In the genomic region with DNA sequence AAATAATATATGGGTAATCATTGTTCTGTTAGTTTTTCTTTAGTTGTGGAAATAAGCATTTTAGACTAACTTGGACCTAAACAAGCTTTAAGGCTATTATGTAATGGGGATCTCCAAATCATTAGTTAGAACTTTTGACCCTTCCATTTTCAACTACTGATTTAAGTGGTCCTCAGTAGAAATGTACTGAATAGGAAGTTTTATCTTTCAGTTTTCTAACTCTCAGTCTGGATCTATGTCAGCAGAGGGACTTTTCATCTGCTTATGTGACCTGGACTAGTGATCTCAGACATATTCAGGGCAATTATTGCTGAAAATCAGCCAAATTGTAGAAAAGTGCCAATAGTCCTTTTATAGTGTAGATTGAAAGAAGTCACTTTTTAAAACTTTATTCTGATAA, we compare ENCODE assay signal across 10 cellular contexts. TPM values are rescaled to one million over a fixed set of nuclear protein-coding genes. Genes with fewer than 3 reads are reported as not detected.
DNase-seq lines count a peak whose midpoint lies in the region; ATAC-seq and TF ChIP-seq lines count a peak whose summit lies in the region.
"Had no signal": no experiment of that assay in that cellular context is flagged by ENCODE, and none has a peak within 500 bp of the region (broad histone marks: within the 10 kb centered on the region; RNA-seq: fewer than 3 reads in every experiment).

No MANE protein-coding gene starts in this region.

- H3K36me3 Mint-ChIP-seq in activated CD8-positive, alpha-beta T cell treated with anti-CD3 and anti-CD28 coated beads for 36 hours (ENCODE audit: low read depth): peaks cover 44% of the 10 kb centered on the region
- peaks cover 56% of the 10 kb centered on the region for H3K36me3 Mint-ChIP-seq in activated CD8-positive, alpha-beta T cell treated with anti-CD3 and anti-CD28 coated beads, Interleukin-2, amount 10 ng/mL, durations not matched to agents 7 days and 5 days (ENCODE audit: low read depth)
- H3K36me3 Mint-ChIP-seq in stimulated activated naive B cell treated with anti-CD40 and anti-IgM and Interleukin-4, amounts not matched to agents 10 μg/mL and 1 μg/mL and 100 μg/mL, for 72 hours: peaks cover 32 to 48% of the 10 kb centered on the region in 2 donors
- peaks cover 32% of the 10 kb centered on the region for H3K36me3 Mint-ChIP-seq in activated naive CD4-positive, alpha-beta T cell treated with anti-CD3 and anti-CD28 coated beads for 36 hours (ENCODE audit: low read depth)

- H3K27ac ChIP-seq in vagina: no peak overlapping the region

- no peak overlapping the region for H3K4me3 ChIP-seq in vagina

- peaks cover 11% of the 10 kb centered on the region for H3K4me1 Mint-ChIP-seq in activated CD8-positive, alpha-beta T cell treated with anti-CD3 and anti-CD28 coated beads for 36 hours (ENCODE audit: low read depth)
- H3K4me1 Mint-ChIP-seq in activated CD8-positive, alpha-beta T cell treated with anti-CD3 and anti-CD28 coated beads, Interleukin-2, amount 10 ng/mL, durations not matched to agents 7 days and 5 days (ENCODE audit: low read depth): peaks cover 1% of the 10 kb centered on the region
- peaks cover 5 to 8% of the 10 kb centered on the region in 2 donors for H3K4me1 Mint-ChIP-seq in stimulated activated naive B cell treated with anti-CD40 and anti-IgM and Interleukin-4, amounts not matched to agents 10 μg/mL and 1 μg/mL and 100 μg/mL, for 72 hours
- H3K4me1 Mint-ChIP-seq in activated naive CD4-positive, alpha-beta T cell treated with anti-CD3 and anti-CD28 coated beads for 36 hours (ENCODE audit: low read depth): peaks cover 13% of the 10 kb centered on the region

- no peaks in the 10 kb centered on the region for H3K27me3 ChIP-seq in vagina

- CTCF ChIA-PET in activated CD8-positive, alpha-beta T cell treated with anti-CD3 and anti-CD28 coated beads for 36 hours (lab: Charles Lee): interaction anchor here (1.1 kb wide), 1 partner anchor 8 kb away, joined by 3 read pairs; no protein-coding TSS in a partner anchor
- CTCF ChIA-PET in activated CD8-positive, alpha-beta T cell treated with anti-CD3 and anti-CD28 coated beads, Interleukin-2, amount 10 ng/mL, durations not matched to agents 7 days and 5 days (lab: Charles Lee): interaction anchor here (1.3 kb wide), 1 partner anchor 20 kb away, joined by 3 read pairs; no protein-coding TSS in a partner anchor
- CTCF ChIA-PET in activated naive CD4-positive, alpha-beta T cell treated with anti-CD3 and anti-CD28 coated beads for 36 hours (lab: Charles Lee): interaction anchor here (1.6 to 1.7 kb wide), 2 partner anchors 381 to 383 kb away, joined by 3 read pairs; no protein-coding TSS in a partner anchor

- no peak for TF ChIP-seq POLR2A in vagina (IDR thresholded peaks at IDR 0.05)

- intact Hi-C loops in activated CD8-positive, alpha-beta T cell treated with anti-CD3 and anti-CD28 coated beads for 36 hours (cut with micrococcal nuclease): no loop called here
- intact Hi-C loops in vagina (cut with DNase I): no loop called here
- intact Hi-C loops in activated naive CD4-positive, alpha-beta T cell treated with anti-CD3 and anti-CD28 coated beads for 36 hours (cut with micrococcal nuclease): no loop called here

- no peaks in the 10 kb centered on the region for H3K9me3 ChIP-seq in vagina

- peaks cover 10% of the 10 kb centered on the region for H3K4me1 ChIP-seq in vagina

- no peak for TF ChIP-seq CTCF in activated CD8-positive, alpha-beta T cell treated with anti-CD3 and anti-CD28 coated beads for 36 hours (IDR thresholded peaks at IDR 0.05)
- TF ChIP-seq CTCF in vagina (IDR thresholded peaks at IDR 0.05): no peak

- peak; percentile 45 for ATAC-seq in activated CD8-positive, alpha-beta T cell treated with anti-CD3 and anti-CD28 coated beads for 36 hours
- no peak for ATAC-seq in activated CD8-positive, alpha-beta T cell treated with anti-CD3 and anti-CD28 coated beads, Interleukin-2, amount 10 ng/mL, durations not matched to agents 7 days and 5 days
- ATAC-seq in GM21723 (IDR thresholded peaks at IDR 0.05; ENCODE audit: unreplicated experiment): peak; percentile 68
- peak; percentile 79 for ATAC-seq in HG03196 (IDR thresholded peaks at IDR 0.05; ENCODE audit: unreplicated experiment)
- ATAC-seq in stimulated activated naive B cell treated with anti-CD40 and anti-IgM and Interleukin-4, amounts not matched to agents 10 μg/mL and 1 μg/mL and 100 μg/mL, for 72 hours (replicated peaks): peak; percentile 49 to 75

- POLR2A ChIA-PET in activated CD8-positive, alpha-beta T cell treated with anti-CD3 and anti-CD28 coated beads for 36 hours (lab: Charles Lee): interaction anchor here (1.2 kb wide), 1 partner anchor 37 kb away, joined by 4 read pairs; no protein-coding TSS in a partner anchor
- POLR2A ChIA-PET in activated CD8-positive, alpha-beta T cell treated with anti-CD3 and anti-CD28 coated beads, Interleukin-2, amount 10 ng/mL, durations not matched to agents 7 days and 5 days (lab: Charles Lee): no interaction called here

- no peak overlapping the region for H3K4me3 Mint-ChIP-seq in activated CD8-positive, alpha-beta T cell treated with anti-CD3 and anti-CD28 coated beads for 36 hours
- H3K4me3 Mint-ChIP-seq in activated CD8-positive, alpha-beta T cell treated with anti-CD3 and anti-CD28 coated beads, Interleukin-2, amount 10 ng/mL, durations not matched to agents 7 days and 5 days: no peak overlapping the region
- no peak overlapping the region for H3K4me3 Mint-ChIP-seq in stimulated activated naive B cell treated with anti-CD40 and anti-IgM and Interleukin-4, amounts not matched to agents 10 μg/mL and 1 μg/mL and 100 μg/mL, for 72 hours
- no peak overlapping the region for H3K4me3 Mint-ChIP-seq in activated naive CD4-positive, alpha-beta T cell treated with anti-CD3 and anti-CD28 coated beads for 36 hours
- H3K4me3 Mint-ChIP-seq: activated T-helper 1 cell treated with anti-CD3 and anti-CD28 coated beads, Interleukin-12 subunit alpha, Interleukin-12 subunit beta, Interleukin-2, Interleukin-4 antibody, amounts not matched to agents 30 ng/mL and 10 ng/mL and 1 ng/mL, durations not matched to agents 14 hours and 24 hours and 36 hours had no signal

- no peak for DNase-seq in activated CD8-positive, alpha-beta T cell treated with anti-CD3 and anti-CD28 coated beads for 36 hours
- DNase-seq in activated CD8-positive, alpha-beta T cell treated with anti-CD3 and anti-CD28 coated beads, Interleukin-2, amount 10 ng/mL, durations not matched to agents 7 days and 5 days: no peak
- no peak for DNase-seq in stimulated activated naive B cell treated with anti-CD40 and anti-IgM and Interleukin-4, amounts not matched to agents 10 μg/mL and 1 μg/mL and 100 μg/mL, for 72 hours
- no peak for DNase-seq in vagina (ENCODE audit: extremely low spot score in 2 of 2)
- no peak for DNase-seq in activated naive CD4-positive, alpha-beta T cell treated with anti-CD3 and anti-CD28 coated beads for 36 hours
- DNase-seq in NCI-H2227 (lab: John Stamatoyannopoulos, UW; ENCODE audit: unreplicated experiment): no peak
- DNase-seq: cerebellar nuclear complex had no signal

- no peaks in the 10 kb centered on the region for H3K27me3 Mint-ChIP-seq in activated CD8-positive, alpha-beta T cell treated with anti-CD3 and anti-CD28 coated beads for 36 hours
- H3K27me3 Mint-ChIP-seq in activated CD8-positive, alpha-beta T cell treated with anti-CD3 and anti-CD28 coated beads, Interleukin-2, amount 10 ng/mL, durations not matched to agents 7 days and 5 days (ENCODE audit: low read depth): no peaks in the 10 kb centered on the region
- no peaks in the 10 kb centered on the region for H3K27me3 Mint-ChIP-seq in stimulated activated naive B cell treated with anti-CD40 and anti-IgM and Interleukin-4, amounts not matched to agents 10 μg/mL and 1 μg/mL and 100 μg/mL, for 72 hours
- H3K27me3 Mint-ChIP-seq in activated naive CD4-positive, alpha-beta T cell treated with anti-CD3 and anti-CD28 coated beads for 36 hours (ENCODE audit: low read depth): no peaks in the 10 kb centered on the region

- peaks cover 0 to 47% of the 10 kb centered on the region in 2 donors for H3K36me3 ChIP-seq in vagina

- peak overlapping the region; percentile 26 for H3K27ac Mint-ChIP-seq in activated CD8-positive, alpha-beta T cell treated with anti-CD3 and anti-CD28 coated beads for 36 hours
- no peak overlapping the region for H3K27ac Mint-ChIP-seq in activated CD8-positive, alpha-beta T cell treated with anti-CD3 and anti-CD28 coated beads, Interleukin-2, amount 10 ng/mL, durations not matched to agents 7 days and 5 days
- no peak overlapping the region for H3K27ac Mint-ChIP-seq in stimulated activated naive B cell treated with anti-CD40 and anti-IgM and Interleukin-4, amounts not matched to agents 10 μg/mL and 1 μg/mL and 100 μg/mL, for 72 hours
- no peak overlapping the region for H3K27ac Mint-ChIP-seq in activated naive CD4-positive, alpha-beta T cell treated with anti-CD3 and anti-CD28 coated beads for 36 hours
- H3K27ac Mint-ChIP-seq: activated T-helper 1 cell treated with anti-CD3 and anti-CD28 coated beads, Interleukin-12 subunit alpha, Interleukin-12 subunit beta, Interleukin-2, Interleukin-4 antibody, amounts not matched to agents 30 ng/mL and 10 ng/mL and 1 ng/mL, durations not matched to agents 14 hours and 24 hours and 36 hours had no signal

- no peaks in the 10 kb centered on the region for H3K9me3 Mint-ChIP-seq in activated CD8-positive, alpha-beta T cell treated with anti-CD3 and anti-CD28 coated beads for 36 hours
- H3K9me3 Mint-ChIP-seq in activated CD8-positive, alpha-beta T cell treated with anti-CD3 and anti-CD28 coated beads, Interleukin-2, amount 10 ng/mL, durations not matched to agents 7 days and 5 days (ENCODE audit: insufficient read depth): no peaks in the 10 kb centered on the region
- no peaks in the 10 kb centered on the region for H3K9me3 Mint-ChIP-seq in stimulated activated naive B cell treated with anti-CD40 and anti-IgM and Interleukin-4, amounts not matched to agents 10 μg/mL and 1 μg/mL and 100 μg/mL, for 72 hours
- H3K9me3 Mint-ChIP-seq in activated naive CD4-positive, alpha-beta T cell treated with anti-CD3 and anti-CD28 coated beads for 36 hours: no peaks in the 10 kb centered on the region
- H3K9me3 Mint-ChIP-seq: activated T-helper 1 cell treated with anti-CD3 and anti-CD28 coated beads, Interleukin-12 subunit alpha, Interleukin-12 subunit beta, Interleukin-2, Interleukin-4 antibody, amounts not matched to agents 30 ng/mL and 10 ng/mL and 1 ng/mL, durations not matched to agents 14 hours and 24 hours and 36 hours had no signal

RNA-seq across cellular contexts. Expression of a gene that starts 56.0 kb away (rescaled TPM):
- 10 to 100 TPM; 12.9 to 13.6 TPM for total RNA-seq in activated CD8-positive, alpha-beta T cell treated with anti-CD3 and anti-CD28 coated beads for 36 hours
- total RNA-seq in activated CD8-positive, alpha-beta T cell treated with anti-CD3 and anti-CD28 coated beads, Interleukin-2, amount 10 ng/mL, durations not matched to agents 7 days and 5 days: 10 to 100 TPM; 16.4 to 17.7 TPM
- 3.4 TPM for total RNA-seq in vagina
- total RNA-seq in activated naive CD4-positive, alpha-beta T cell treated with anti-CD3 and anti-CD28 coated beads for 36 hours: 1 to 10 TPM; 8.2 TPM

RNA-seq across cellular contexts. Expression of a gene that starts 56.2 kb away (rescaled TPM):
- total RNA-seq in activated CD8-positive, alpha-beta T cell treated with anti-CD3 and anti-CD28 coated beads for 36 hours: 10 to 100 TPM; 15.5 to 17.5 TPM
- 10 to 100 TPM; 17.0 to 17.4 TPM for total RNA-seq in activated CD8-positive, alpha-beta T cell treated with anti-CD3 and anti-CD28 coated beads, Interleukin-2, amount 10 ng/mL, durations not matched to agents 7 days and 5 days
- total RNA-seq in vagina: 14.5 TPM
- 10 to 100 TPM; 12.9 to 16.6 TPM for total RNA-seq in activated naive CD4-positive, alpha-beta T cell treated with anti-CD3 and anti-CD28 coated beads for 36 hours
